Comparison of ENCODE assay signal across 1 cellular context in the genomic region with DNA sequence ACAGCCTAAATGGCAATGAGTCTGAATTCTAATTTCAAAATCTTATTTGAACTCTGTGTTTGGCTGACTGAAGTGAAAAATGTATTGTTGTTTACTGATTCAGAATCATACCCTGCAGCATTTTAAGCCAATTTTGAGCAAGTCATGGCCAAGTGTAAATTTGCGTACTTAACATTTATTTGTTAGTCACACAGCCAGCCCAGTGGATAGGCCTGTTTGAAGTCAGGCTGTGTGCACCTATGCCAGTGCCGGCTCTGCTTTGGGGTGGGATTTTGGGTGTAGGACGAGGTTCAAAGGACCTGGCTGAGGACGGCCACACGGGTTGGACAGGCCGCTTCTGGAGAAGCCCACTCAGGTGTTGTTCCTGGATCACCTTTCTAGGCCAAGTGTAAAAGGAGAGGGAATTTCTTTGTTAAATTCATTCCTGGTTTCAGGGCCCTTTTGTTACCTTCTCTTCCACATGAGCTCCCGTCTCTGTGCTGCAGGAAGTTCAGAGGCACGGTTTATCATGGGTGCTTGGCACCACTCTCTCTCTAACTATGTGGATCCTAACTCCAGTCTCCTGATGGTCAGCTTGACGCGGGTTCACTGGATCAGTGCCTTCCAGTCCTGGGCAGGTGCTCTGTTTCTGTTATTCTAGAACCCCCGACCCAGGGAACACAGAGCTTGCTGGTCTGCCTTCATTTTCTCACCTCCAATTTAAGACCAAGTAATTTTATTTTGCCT.
TF ChIP-seq lines count a peak whose summit lies in the region.

No MANE protein-coding gene starts in this region.

TF ChIP-seq in SK-N-SH treated with all-trans-retinoic acid at 6 μM for 48 hours, 23 proteins besides CTCF, POLR2A, EP300 and RAD21 (continued from another document):
- TF ChIP-seq, protein P1, sequence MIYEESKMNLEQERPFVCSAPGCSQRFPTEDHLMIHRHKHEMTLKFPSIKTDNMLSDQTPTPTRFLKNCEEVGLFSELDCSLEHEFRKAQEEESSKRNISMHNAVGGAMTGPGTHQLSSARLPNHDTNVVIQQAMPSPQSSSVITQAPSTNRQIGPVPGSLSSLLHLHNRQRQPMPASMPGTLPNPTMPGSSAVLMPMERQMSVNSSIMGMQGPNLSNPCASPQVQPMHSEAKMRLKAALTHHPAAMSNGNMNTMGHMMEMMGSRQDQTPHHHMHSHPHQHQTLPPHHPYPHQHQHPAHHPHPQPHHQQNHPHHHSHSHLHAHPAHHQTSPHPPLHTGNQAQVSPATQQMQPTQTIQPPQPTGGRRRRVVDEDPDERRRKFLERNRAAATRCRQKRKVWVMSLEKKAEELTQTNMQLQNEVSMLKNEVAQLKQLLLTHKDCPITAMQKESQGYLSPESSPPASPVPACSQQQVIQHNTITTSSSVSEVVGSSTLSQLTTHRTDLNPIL (CRISPR knock-in tag; IDR thresholded peaks at IDR 0.05; ENCODE audit: low read depth) = no peak
- TF ChIP-seq CSRNP3 (CRISPR knock-in tag; IDR thresholded peaks at IDR 0.05) (no peak), PPARA (CRISPR knock-in tag; IDR thresholded peaks at IDR 0.05; ENCODE audit: borderline replicate concordance) (no peak), ARNTL (CRISPR knock-in tag; IDR thresholded peaks at IDR 0.05; ENCODE audit: borderline replicate concordance, low read depth) (no peak), TCF4 (CRISPR knock-in tag; IDR thresholded peaks at IDR 0.05; ENCODE audit: borderline replicate concordance) (no peak), ZC3H10 (CRISPR knock-in tag; IDR thresholded peaks at IDR 0.05) (no peak)
- TF ChIP-seq, protein P2, sequence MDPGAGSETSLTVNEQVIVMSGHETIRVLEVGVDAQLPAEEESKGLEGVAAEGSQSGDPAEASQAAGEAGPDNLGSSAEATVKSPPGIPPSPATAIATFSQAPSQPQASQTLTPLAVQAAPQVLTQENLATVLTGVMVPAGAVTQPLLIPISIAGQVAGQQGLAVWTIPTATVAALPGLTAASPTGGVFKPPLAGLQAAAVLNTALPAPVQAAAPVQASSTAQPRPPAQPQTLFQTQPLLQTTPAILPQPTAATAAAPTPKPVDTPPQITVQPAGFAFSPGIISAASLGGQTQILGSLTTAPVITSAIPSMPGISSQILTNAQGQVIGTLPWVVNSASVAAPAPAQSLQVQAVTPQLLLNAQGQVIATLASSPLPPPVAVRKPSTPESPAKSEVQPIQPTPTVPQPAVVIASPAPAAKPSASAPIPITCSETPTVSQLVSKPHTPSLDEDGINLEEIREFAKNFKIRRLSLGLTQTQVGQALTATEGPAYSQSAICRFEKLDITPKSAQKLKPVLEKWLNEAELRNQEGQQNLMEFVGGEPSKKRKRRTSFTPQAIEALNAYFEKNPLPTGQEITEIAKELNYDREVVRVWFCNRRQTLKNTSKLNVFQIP (CRISPR knock-in tag; IDR thresholded peaks at IDR 0.05; ENCODE audit: borderline replicate concordance, low read depth) = no peak
